16 cellular contexts compared by ENCODE assay signal in the genomic region with DNA sequence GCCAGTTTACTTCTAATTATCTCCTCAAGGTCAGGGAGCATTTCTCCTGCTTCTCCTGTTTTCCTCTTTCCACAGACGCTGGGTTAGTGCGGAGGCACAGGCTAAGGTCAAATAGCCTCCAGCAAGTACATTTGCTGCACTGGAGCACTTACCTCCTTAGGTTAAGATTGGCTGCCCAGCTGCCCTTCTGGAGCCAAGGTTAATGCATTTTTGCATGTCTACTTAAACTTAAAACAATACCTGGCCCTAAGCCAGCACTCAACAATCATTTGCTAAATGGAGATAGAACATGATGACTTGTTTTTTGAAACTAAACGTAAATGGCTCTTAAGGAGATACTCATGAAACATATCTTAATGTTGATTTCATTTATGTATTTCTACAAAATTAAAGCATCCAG.
"Had no signal": no experiment of that assay in that cellular context is flagged by ENCODE, and none has a peak within 500 bp of the region (broad histone marks: within the 10 kb centered on the region; RNA-seq: fewer than 3 reads in every experiment).

No MANE protein-coding gene starts in this region.

- H3K4me3 ChIP-seq: colonic mucosa, gastroesophageal sphincter, neural progenitor cell, pancreas, skin epidermis, tibial artery had no signal

- H3K27me3 ChIP-seq: colonic mucosa, gastroesophageal sphincter, neural progenitor cell, pancreas, tibial artery had no signal

- H3K9me3 ChIP-seq: colonic mucosa, gastroesophageal sphincter, pancreas, tibial artery had no signal

- H3K4me3 Mint-ChIP-seq: activated naive CD8-positive, alpha-beta T cell treated with anti-CD3 and anti-CD28 coated beads for 36 hours; activated T-cell treated with anti-CD3 and anti-CD28 coated beads, Interleukin-2, amount 50 U/mL, for 4 hours; neural progenitor cell had no signal

- H3K36me3 ChIP-seq: colonic mucosa, gastroesophageal sphincter, neural progenitor cell, pancreas had no signal

- ATAC-seq: activated T-cell treated with anti-CD3 and anti-CD28 coated beads, Interleukin-2, amount 50 U/mL, for 4 hours; gastroesophageal sphincter had no signal

- H3K4me1 ChIP-seq: colonic mucosa, neural progenitor cell had no signal

- DNase-seq: activated CD4-positive, alpha-beta T cell treated with anti-CD3 and anti-CD28 coated beads, Interleukin-2, amount 50 U/mL, for 4 hours; activated gamma-delta T cell treated with Interleukin-2 at 50 U/mL for 16 hours; activated naive CD8-positive, alpha-beta T cell treated with anti-CD3 and anti-CD28 coated beads for 36 hours; activated T-cell treated with anti-CD3 and anti-CD28 coated beads, Interleukin-2, amount 50 U/mL, for 4 hours; anterior cingulate cortex; colonic mucosa; effector CD8-positive, alpha-beta T cell; mesendoderm; pancreas; stimulated activated CD4-positive, alpha-beta T cell treated with anti-CD3 and anti-CD28 coated beads, Interleukin-4, amount 100 ng/mL, for 4 hours; SW 1271; tibial artery had no signal

- H3K4me2 ChIP-seq: neural progenitor cell had no signal

- H3K27ac Mint-ChIP-seq: activated naive CD8-positive, alpha-beta T cell treated with anti-CD3 and anti-CD28 coated beads for 36 hours; neural progenitor cell had no signal

- H3K36me3 Mint-ChIP-seq: activated naive CD8-positive, alpha-beta T cell treated with anti-CD3 and anti-CD28 coated beads for 36 hours; neural progenitor cell had no signal

- H3K27ac ChIP-seq: colonic mucosa, gastroesophageal sphincter, neural progenitor cell, pancreas, skin epidermis, tibial artery had no signal

- FAIRE-seq: keratinocyte, pancreas had no signal

- H3K9me3 Mint-ChIP-seq: activated naive CD8-positive, alpha-beta T cell treated with anti-CD3 and anti-CD28 coated beads for 36 hours; activated T-cell treated with anti-CD3 and anti-CD28 coated beads, Interleukin-2, amount 50 U/mL, for 4 hours; neural progenitor cell had no signal

- H2AFZ ChIP-seq: neural progenitor cell had no signal

- H3K9ac ChIP-seq: neural progenitor cell had no signal
